8 cellular contexts compared by ENCODE assay signal in the genomic region with DNA sequence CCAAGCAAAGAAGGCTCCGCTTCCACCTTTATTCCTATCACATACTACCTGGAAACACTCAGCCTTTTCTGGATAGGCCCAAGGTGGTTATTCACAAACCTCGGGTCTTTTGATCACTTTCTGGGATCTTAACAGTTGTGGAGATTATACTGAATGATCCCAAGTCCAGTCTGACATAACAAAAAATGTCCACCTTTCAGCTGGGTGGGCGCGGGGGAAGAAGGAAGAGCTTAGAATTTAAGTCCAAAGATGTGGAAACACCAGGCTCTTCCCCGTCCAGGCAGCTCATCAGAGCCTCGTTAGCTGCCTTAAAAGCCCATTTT. TPM values are rescaled to one million over a fixed set of nuclear protein-coding genes. Genes with fewer than 3 reads are reported as not detected.
DNase-seq lines count a peak whose midpoint lies in the region; ATAC-seq and TF ChIP-seq lines count a peak whose summit lies in the region.

No MANE protein-coding gene starts in this region.

- H3K27me3 Mint-ChIP-seq in IgD-negative memory B cell, result peaks cover 20% of the 10 kb centered on the region
- H3K27me3 Mint-ChIP-seq in chondrocyte (ENCODE audit: low read depth), result peaks cover 32% of the 10 kb centered on the region
- peaks cover 34 to 57% of the 10 kb centered on the region in 2 donors for H3K27me3 Mint-ChIP-seq in natural killer cell (ENCODE audit: low read depth in 2 of 2)

- H3K36me3 ChIP-seq in BLaER1, result no peaks in the 10 kb centered on the region

- H3K36me3 Mint-ChIP-seq in IgD-negative memory B cell (peaks cover 2% of the 10 kb centered on the region), chondrocyte (ENCODE audit: low read depth) (peaks cover 2% of the 10 kb centered on the region), natural killer cell (no peaks in the 10 kb centered on the region)

- H3K27ac Mint-ChIP-seq in IgD-negative memory B cell, result peak overlapping the region; percentile 65 to 87 (median 74)
- peak overlapping the region; percentile 78 for H3K27ac Mint-ChIP-seq in chondrocyte (ENCODE audit: unreplicated experiment)
- H3K27ac Mint-ChIP-seq in natural killer cell, result peak overlapping the region; percentile 45 to 74

- H4K20me1 ChIP-seq in BLaER1, result peaks cover 42% of the 10 kb centered on the region

- peak overlapping the region; percentile 72 for H3K9ac ChIP-seq in BLaER1

- peaks cover 7 to 14% (median 12%) of the 10 kb centered on the region in 3 donors for H3K4me1 Mint-ChIP-seq in IgD-negative memory B cell
- H3K4me1 Mint-ChIP-seq in chondrocyte (ENCODE audit: low read depth), result peaks cover 18% of the 10 kb centered on the region
- peaks cover 14 to 16% of the 10 kb centered on the region in 2 donors for H3K4me1 Mint-ChIP-seq in natural killer cell

- H3K4me3 Mint-ChIP-seq in IgD-negative memory B cell, result peak overlapping the region; percentile 72 to 91 (median 88)
- peak overlapping the region; percentile 92 for H3K4me3 Mint-ChIP-seq in chondrocyte (ENCODE audit: unreplicated experiment)
- H3K4me3 Mint-ChIP-seq in natural killer cell, result peak overlapping the region; percentile 81

- peak overlapping the region; percentile 92 for H3K4me2 ChIP-seq in BLaER1

- H3K4me1 ChIP-seq in BLaER1, result peaks cover 10% of the 10 kb centered on the region; the same call in 1 of the 2 replicates

- peaks cover 69% of the 10 kb centered on the region for H3K27me3 ChIP-seq in BLaER1

- DNase-seq in chondrocyte (ENCODE audit: low spot score) (no peak), natural killer cell (no peak), NCI-H2029 treated with DMSO at 0.1 percent for 48 hours (lab: John Stamatoyannopoulos, UW) (no peak), ureter (ENCODE audit: low spot score) (no peak), iPS-NIHi7 (ENCODE audit: extremely low spot score) (no peak)

- H3K9me3 Mint-ChIP-seq in IgD-negative memory B cell (peaks cover 0 to 2% (median 0%) of the 10 kb centered on the region in 3 donors), chondrocyte (ENCODE audit: low read depth) (no peaks in the 10 kb centered on the region), natural killer cell (no peaks in the 10 kb centered on the region)

- peak overlapping the region; percentile 63 for H3K27ac ChIP-seq in BLaER1

- intact Hi-C loops in natural killer cell (cut with micrococcal nuclease), result loop anchor here (2.0 kb wide), 1 partner anchor 125 kb away; no protein-coding TSS in a partner anchor

- ATAC-seq in natural killer cell (no peak), GM19324 (IDR thresholded peaks at IDR 0.05; ENCODE audit: low FRiP score, unreplicated experiment) (no peak)

- H3K9me3 ChIP-seq in BLaER1, result no peaks in the 10 kb centered on the region

- H3K4me3 ChIP-seq in BLaER1, result peak overlapping the region; percentile 78

- TF ChIP-seq CTCF in chondrocyte (IDR thresholded peaks at IDR 0.05), result no peak
- no peak for TF ChIP-seq CTCF in natural killer cell (IDR thresholded peaks at IDR 0.05)

RNA-seq across cellular contexts. Expression of a gene that starts 0.3 kb away (rescaled TPM):
- not detected for polyA plus RNA-seq in IgD-negative memory B cell
- total RNA-seq in chondrocyte (4.1 to 6.2 TPM (median 5.3 TPM) in 3 replicates), natural killer cell (not detected), ureter (1.7 TPM)

RNA-seq across cellular contexts. Expression of a gene that starts 15.1 kb away (rescaled TPM):
- not detected for polyA plus RNA-seq in IgD-negative memory B cell
- total RNA-seq in chondrocyte (not detected in 3 replicates), natural killer cell (not detected), ureter (not detected)
